Comparison of ENCODE assay signal across 8 cellular contexts in the genomic region with DNA sequence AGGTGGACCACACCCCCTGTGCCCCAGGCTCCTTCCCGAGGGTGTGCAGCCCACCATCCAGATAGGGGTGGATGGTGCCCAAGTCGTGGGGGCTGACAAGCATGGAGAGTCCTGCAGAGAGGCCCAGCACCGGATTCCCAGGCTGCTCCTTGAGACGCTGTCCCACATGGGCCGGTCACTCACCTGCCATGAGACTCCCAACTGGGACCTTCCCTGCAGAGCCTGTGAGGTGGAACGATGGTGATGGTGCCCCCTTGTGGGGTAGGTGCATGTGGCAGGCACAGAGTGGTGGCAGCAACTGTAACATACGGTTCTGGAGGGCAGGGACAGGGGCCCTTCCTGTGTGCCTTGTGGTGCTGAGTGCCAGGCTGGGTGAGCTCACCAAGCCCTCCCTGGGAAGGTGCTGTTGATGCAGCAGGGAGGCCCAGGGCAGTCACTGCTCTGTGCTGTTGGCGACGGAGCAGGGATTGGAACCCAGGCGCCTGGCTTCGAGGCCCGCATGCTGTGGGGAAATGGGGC. TPM values are rescaled to one million over a fixed set of nuclear protein-coding genes. Genes with fewer than 3 reads are reported as not detected.
DNase-seq lines count a peak whose midpoint lies in the region; ATAC-seq and TF ChIP-seq lines count a peak whose summit lies in the region.

No MANE protein-coding gene starts in this region.

- no peaks in the 10 kb centered on the region for H3F3A ChIP-seq in MM.1S (ENCODE audit: insufficient read depth, low read length)

- H3K27ac ChIP-seq in MM.1S (ENCODE audit: low read length) (no peak overlapping the region), VCaP (no peak overlapping the region), breast epithelium (no peak overlapping the region)

- H3K4me3 ChIP-seq in MM.1S (ENCODE audit: low read length) (no peak overlapping the region), breast epithelium (no peak overlapping the region)

- H3K79me2 ChIP-seq in MM.1S (ENCODE audit: low read length) = peaks cover 96% of the 10 kb centered on the region

- peak; percentile 17 for DNase-seq in NCI-H2171 treated with DMSO at 0.1 percent for 48 hours (lab: John Stamatoyannopoulos, UW)
- no peak for DNase-seq in NCI-H2171 (lab: John Stamatoyannopoulos, UW)
- DNase-seq in MM.1S = peak; percentile 52
- DNase-seq in breast epithelium (ENCODE audit: low spot score in 2 of 2) = peak; percentile 53 to 86
- peak; percentile 66 for DNase-seq in left lobe of liver (ENCODE audit: low spot score)
- peak; percentile 21 for DNase-seq in stimulated activated CD8-positive, alpha-beta memory T cell treated with anti-CD3 and anti-CD28 coated beads, Interleukin-15, amount 100 ng/mL, for 24 hours (ENCODE audit: low read depth)

- H3K36me3 ChIP-seq in MM.1S (replicated peaks; ENCODE audit: insufficient read depth, low read length) (no peaks in the 10 kb centered on the region), breast epithelium (no peaks in the 10 kb centered on the region)

- H2AFZ ChIP-seq in MM.1S (ENCODE audit: low read length) = no peak overlapping the region

- ATAC-seq in left lobe of liver (peak; percentile 92), GM18520 (IDR thresholded peaks at IDR 0.05; ENCODE audit: unreplicated experiment) (no peak)

- peaks cover 14% of the 10 kb centered on the region for H3K4me1 ChIP-seq in MM.1S (ENCODE audit: low read length)
- peaks cover 0 to 15% of the 10 kb centered on the region in 2 donors for H3K4me1 ChIP-seq in breast epithelium

- TF ChIP-seq CTCF in MM.1S (IDR thresholded peaks at IDR 0.05; ENCODE audit: low read length) (peak; percentile 91), VCaP (conservative IDR thresholded peaks at IDR 0.05) (peak; percentile 77), breast epithelium (IDR thresholded peaks at IDR 0.05) (peak; percentile 62 to 77 (median 66))

- H4K20me1 ChIP-seq in MM.1S (ENCODE audit: insufficient read depth, low read length) = no peaks in the 10 kb centered on the region

- H3K27me3 ChIP-seq in MM.1S (replicated peaks; ENCODE audit: insufficient read depth, low read length) (no peaks in the 10 kb centered on the region), breast epithelium (no peaks in the 10 kb centered on the region)

- intact Hi-C loops in breast epithelium (cut with DNase I; ENCODE audit: low total_unique reads) = loop anchor here (10.0 kb wide), 1 partner anchor 539 kb away; the partner anchor contains the start of gene GIPR

- no peak for TF ChIP-seq POLR2A in breast epithelium (IDR thresholded peaks at IDR 0.05)

- H3K9me3 ChIP-seq in MM.1S (replicated peaks; ENCODE audit: insufficient read depth, low read length) (no peaks in the 10 kb centered on the region), breast epithelium (no peaks in the 10 kb centered on the region)

- H3K4me2 ChIP-seq in MM.1S (ENCODE audit: low read depth, low read length) = no peak overlapping the region

- H3K9ac ChIP-seq in MM.1S (ENCODE audit: low read length) = no peak overlapping the region

- no peaks in the 10 kb centered on the region for H3K9me2 ChIP-seq in MM.1S (replicated peaks; ENCODE audit: insufficient read depth, low read length)

RNA-seq across cellular contexts. Expression of gene PPP1R37, which starts 33.1 kb away (rescaled TPM):
- 10 to 100 TPM; 18.6 to 50.8 (median 33.8) TPM for total RNA-seq in breast epithelium
- 11.3 TPM for total RNA-seq in left lobe of liver

RNA-seq across cellular contexts. Expression of gene NKPD1, which starts 34.7 kb away (rescaled TPM):
- total RNA-seq in breast epithelium = 1 to 10 TPM in 2 of 3 donors, under 1 TPM in 1; 0.16 to 1.3 (median 1.0) TPM
- not detected for total RNA-seq in left lobe of liver

RNA-seq across cellular contexts. Expression of gene GEMIN7, which starts 47.0 kb away (rescaled TPM):
- total RNA-seq in breast epithelium (10 to 100 TPM; 21.3 to 35.1 (median 22.1) TPM), left lobe of liver (11.7 TPM)

RNA-seq across cellular contexts. Expression of gene ZNF296, which starts 49.8 kb away (rescaled TPM):
- total RNA-seq in breast epithelium = 1 to 10 TPM in 2 of 3 donors, under 1 TPM in 1; 0.98 to 1.9 (median 1.3) TPM
- 0.35 TPM for total RNA-seq in left lobe of liver

RNA-seq across cellular contexts. Expression of gene TRAPPC6A, which starts 52.0 kb away (rescaled TPM):
- 10 to 100 TPM; 29.5 to 54.4 (median 34.7) TPM for total RNA-seq in breast epithelium
- 30.6 TPM for total RNA-seq in left lobe of liver
